ENCODE assay signal across 33 cellular contexts in the genomic region with DNA sequence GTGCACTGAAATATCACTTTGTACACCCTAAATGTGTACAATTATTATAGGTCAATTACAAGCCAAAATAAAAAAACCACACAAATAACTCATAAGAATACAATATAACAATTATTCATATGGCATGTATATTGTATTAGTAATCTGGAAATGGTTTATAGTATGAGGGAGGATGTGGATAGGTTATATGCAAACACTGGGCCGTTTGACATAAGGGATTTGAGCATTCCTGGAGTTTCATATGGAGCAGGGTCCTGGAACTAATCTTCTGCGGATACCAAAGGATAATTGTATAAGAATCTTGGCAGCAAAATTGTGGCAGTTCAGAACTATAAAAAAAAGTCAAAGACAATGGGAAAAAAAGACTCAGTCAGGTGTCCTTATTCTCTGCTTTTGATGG.
"Had no signal": no experiment of that assay in that cellular context is flagged by ENCODE, and none has a peak within 500 bp of the region (broad histone marks: within the 10 kb centered on the region; RNA-seq: fewer than 3 reads in every experiment).

No MANE protein-coding gene starts in this region.

- H3K4me1 ChIP-seq: adrenal gland, ascending aorta, body of pancreas, breast epithelium had no signal

- ATAC-seq: activated naive CD4-positive, alpha-beta T cell treated with anti-CD3 and anti-CD28 coated beads, Interleukin-2, amount 50 U/mL, for 72 hours; activated naive CD8-positive, alpha-beta T cell treated with anti-CD3 and anti-CD28 coated beads, Interleukin-2, amount 50 U/mL, for 24 hours; activated T-cell treated with anti-CD3 and anti-CD28 coated beads, Interleukin-2, amount 50 U/mL, for 4 hours; activated T-cell treated with anti-CD3 and anti-CD28 coated beads, Interleukin-2, amount 50 U/mL, for 72 hours; activated T-helper 17 cell treated with anti-CD3 and anti-CD28 coated beads, Interleukin-2, amount 50 U/mL, for 72 hours; body of pancreas had no signal

- H3K4me3 ChIP-seq: adrenal gland, ascending aorta, body of pancreas, breast epithelium, cardiac muscle cell had no signal

- H3K36me3 ChIP-seq: adrenal gland, ascending aorta, brain microvascular endothelial cell, breast epithelium, cardiac muscle cell had no signal

- FAIRE-seq: astrocyte, bronchial epithelial cell, colon had no signal

- H3K9me3 ChIP-seq: adrenal gland, ascending aorta, body of pancreas had no signal

- H3K27ac ChIP-seq: adrenal gland, ascending aorta, body of pancreas, brain microvascular endothelial cell, breast epithelium, cardiac muscle cell had no signal

- DNase-seq: activated effector memory CD4-positive, alpha-beta T cell treated with anti-CD3 and anti-CD28 coated beads, Interleukin-2, amount 50 U/mL, for 16 hours; activated effector memory CD4-positive, alpha-beta T cell treated with Interleukin-2 at 50 U/mL for 16 hours; activated gamma-delta T cell; activated gamma-delta T cell treated with Interleukin-2 at 50 U/mL for 16 hours; activated naive CD4-positive, alpha-beta T cell; activated naive CD4-positive, alpha-beta T cell treated with anti-CD3 and anti-CD28 coated beads for 36 hours; activated naive CD4-positive, alpha-beta T cell treated with anti-CD3 and anti-CD28 coated beads, Interleukin-2, amount 10 ng/mL, durations not matched to agents 7 days and 5 days; activated naive CD4-positive, alpha-beta T cell treated with anti-CD3 and anti-CD28 coated beads, Interleukin-2, amount 50 U/mL, for 16 hours; activated naive CD4-positive, alpha-beta T cell treated with Interleukin-2 at 50 U/mL for 16 hours; activated naive CD8-positive, alpha-beta T cell treated with anti-CD3 and anti-CD28 coated beads for 36 hours; activated naive CD8-positive, alpha-beta T cell treated with anti-CD3 and anti-CD28 coated beads, Interleukin-2, amount 10 ng/mL, durations not matched to agents 7 days and 5 days; activated naive CD8-positive, alpha-beta T cell treated with anti-CD3 and anti-CD28 coated beads, Interleukin-2, amount 50 U/mL, for 24 hours; activated T-cell treated with anti-CD3 and anti-CD28 coated beads, Interleukin-2, amount 50 U/mL, for 4 hours; activated T-cell treated with anti-CD3 and anti-CD28 coated beads, Interleukin-2, amount 50 U/mL, for 48 hours; activated T-cell treated with anti-CD3 and anti-CD28 coated beads, Interleukin-2, amount 50 U/mL, for 72 hours; adrenal gland; amniotic stem cell; amygdala; anterior cingulate cortex; aorta; body of pancreas; caudate nucleus; central memory CD4-positive, alpha-beta T cell; cerebellar nuclear complex had no signal

- H3K27me3 ChIP-seq: adrenal gland, ascending aorta, body of pancreas, brain microvascular endothelial cell, breast epithelium, cardiac muscle cell had no signal
